24 cellular contexts compared by ENCODE assay signal in the genomic region with DNA sequence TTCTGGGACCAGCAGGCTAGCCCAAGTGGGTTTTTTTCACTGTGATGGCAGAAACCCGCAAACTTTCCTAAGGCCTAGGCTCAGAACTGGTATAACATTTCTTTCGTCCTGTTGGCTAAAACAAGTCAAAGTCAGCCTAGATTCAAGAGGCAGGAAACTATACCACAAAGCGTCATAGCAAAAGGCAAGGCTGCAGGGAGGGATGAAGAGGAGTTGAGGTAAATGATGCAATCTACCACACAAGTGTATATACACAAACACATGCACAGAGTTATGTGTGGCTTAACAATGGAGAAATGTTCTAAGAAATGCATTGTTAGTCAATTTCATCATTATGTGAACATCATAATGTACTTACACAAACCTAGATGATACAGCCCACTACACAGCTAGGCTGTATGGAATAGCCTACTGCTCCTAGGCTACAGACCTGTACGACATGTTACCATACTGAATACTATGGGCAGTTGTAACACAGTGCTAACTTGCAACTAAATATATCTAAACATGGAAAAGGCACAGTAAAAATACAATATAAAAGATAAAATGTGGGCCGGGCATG.
DNase-seq lines count a peak whose midpoint lies in the region; ATAC-seq and TF ChIP-seq lines count a peak whose summit lies in the region.
"Had no signal": no experiment of that assay in that cellular context is flagged by ENCODE, and none has a peak within 500 bp of the region (broad histone marks: within the 10 kb centered on the region; RNA-seq: fewer than 3 reads in every experiment).

No MANE protein-coding gene starts in this region.

- CTCF ChIA-PET in activated CD8-positive, alpha-beta memory T cell treated with anti-CD3 and anti-CD28 coated beads, Interleukin-2, amount 10 ng/mL, durations not matched to agents 7 days and 5 days (lab: Charles Lee), result no interaction called here

- no peaks in the 10 kb centered on the region for H3K36me3 ChIP-seq in Peyer's patch
- H3K36me3 ChIP-seq: thyroid gland had no signal

- no peaks in the 10 kb centered on the region for H3K4me1 ChIP-seq in Peyer's patch
- H3K4me1 ChIP-seq: thyroid gland had no signal

- peak; percentile 53 for DNase-seq in activated CD8-positive, alpha-beta memory T cell treated with anti-CD3 and anti-CD28 coated beads, Interleukin-2, amount 10 ng/mL, durations not matched to agents 7 days and 5 days
- no peak for DNase-seq in activated CD8-positive, alpha-beta memory T cell treated with anti-CD3 and anti-CD28 coated beads for 24 hours
- peak; percentile 11 for DNase-seq in NB4 (ENCODE audit: low read depth)
- no peak for DNase-seq in activated naive CD8-positive, alpha-beta T cell treated with anti-CD3 and anti-CD28 coated beads for 36 hours
- no peak for DNase-seq in stimulated activated naive CD8-positive, alpha-beta T cell treated with anti-CD3 and anti-CD28 coated beads, Interleukin-15, Interleukin-2, amounts not matched to agents 100 U/mL and 50 U/mL, for 24 hours
- no peak for DNase-seq in SHP77 (lab: John Stamatoyannopoulos, UW)
- DNase-seq in Peyer's patch, result no peak
- DNase-seq: activated gamma-delta T cell; amygdala; CD8-positive, alpha-beta memory T cell; DMS153; effector CD4-positive, alpha-beta T cell; naive B cell; NCI-H1092 treated with DMSO at 0.1 percent for 48 hours; NCI-H2029; NCI-H2227 treated with DMSO at 0.1 percent for 48 hours; NCI-H526 treated with DMSO at 0.1 percent for 48 hours; SK-N-SH; thyroid gland had no signal

- TF ChIP-seq POLR2A in NB4 (IDR thresholded peaks at IDR 0.05; ENCODE audit: extremely low read depth, insufficient read length) (no peak), Peyer's patch (IDR thresholded peaks at IDR 0.05) (no peak)

- peak overlapping the region; percentile 78 for H3K27ac Mint-ChIP-seq in activated CD8-positive, alpha-beta memory T cell treated with anti-CD3 and anti-CD28 coated beads, Interleukin-2, amount 10 ng/mL, durations not matched to agents 7 days and 5 days
- H3K27ac Mint-ChIP-seq in activated naive CD8-positive, alpha-beta T cell treated with anti-CD3 and anti-CD28 coated beads for 36 hours, result peak overlapping the region; percentile 56
- H3K27ac Mint-ChIP-seq: B cell; mesothelial cell of epicardium; stimulated activated naive CD8-positive, alpha-beta T cell treated with anti-CD3 and anti-CD28 coated beads, Interleukin-15, Interleukin-2, amounts not matched to agents 100 ng/mL and 50 ng/mL, for 24 hours had no signal

- H3K27me3 ChIP-seq in Peyer's patch, result no peaks in the 10 kb centered on the region
- H3K27me3 ChIP-seq: thyroid gland had no signal

- H3K4me1 Mint-ChIP-seq in activated CD8-positive, alpha-beta memory T cell treated with anti-CD3 and anti-CD28 coated beads, Interleukin-2, amount 10 ng/mL, durations not matched to agents 7 days and 5 days, result peaks cover 8% of the 10 kb centered on the region
- H3K4me1 Mint-ChIP-seq in activated naive CD8-positive, alpha-beta T cell treated with anti-CD3 and anti-CD28 coated beads for 36 hours, result no peaks in the 10 kb centered on the region
- H3K4me1 Mint-ChIP-seq: B cell; CD8-positive, alpha-beta memory T cell; naive B cell had no signal

- no peaks in the 10 kb centered on the region for H3K9me3 ChIP-seq in Peyer's patch
- H3K9me3 ChIP-seq: SK-N-SH, thyroid gland had no signal

- ATAC-seq in activated CD8-positive, alpha-beta memory T cell treated with anti-CD3 and anti-CD28 coated beads, Interleukin-2, amount 10 ng/mL, durations not matched to agents 7 days and 5 days, result peak; percentile 91
- ATAC-seq in stimulated activated naive CD8-positive, alpha-beta T cell treated with anti-CD3 and anti-CD28 coated beads, Interleukin-15, Interleukin-2, amounts not matched to agents 100 U/mL and 50 U/mL, for 24 hours, result peak; percentile 49
- no peak for ATAC-seq in GM18861 (IDR thresholded peaks at IDR 0.05; ENCODE audit: unreplicated experiment)

- no peak overlapping the region for H3K4me3 Mint-ChIP-seq in activated CD8-positive, alpha-beta memory T cell treated with anti-CD3 and anti-CD28 coated beads, Interleukin-2, amount 10 ng/mL, durations not matched to agents 7 days and 5 days
- H3K4me3 Mint-ChIP-seq in activated naive CD8-positive, alpha-beta T cell treated with anti-CD3 and anti-CD28 coated beads for 36 hours, result no peak overlapping the region
- H3K4me3 Mint-ChIP-seq: B cell; CD8-positive, alpha-beta memory T cell; mesothelial cell of epicardium; stimulated activated naive CD8-positive, alpha-beta T cell treated with anti-CD3 and anti-CD28 coated beads, Interleukin-15, Interleukin-2, amounts not matched to agents 100 ng/mL and 50 ng/mL, for 24 hours had no signal

- no peaks in the 10 kb centered on the region for H3K9me3 Mint-ChIP-seq in activated CD8-positive, alpha-beta memory T cell treated with anti-CD3 and anti-CD28 coated beads, Interleukin-2, amount 10 ng/mL, durations not matched to agents 7 days and 5 days (ENCODE audit: low read depth)
- no peaks in the 10 kb centered on the region for H3K9me3 Mint-ChIP-seq in activated naive CD8-positive, alpha-beta T cell treated with anti-CD3 and anti-CD28 coated beads for 36 hours
- H3K9me3 Mint-ChIP-seq: CD8-positive, alpha-beta memory T cell; naive B cell; stimulated activated naive CD8-positive, alpha-beta T cell treated with anti-CD3 and anti-CD28 coated beads, Interleukin-15, Interleukin-2, amounts not matched to agents 100 ng/mL and 50 ng/mL, for 24 hours had no signal

- no peaks in the 10 kb centered on the region for H3K27me3 Mint-ChIP-seq in activated CD8-positive, alpha-beta memory T cell treated with anti-CD3 and anti-CD28 coated beads, Interleukin-2, amount 10 ng/mL, durations not matched to agents 7 days and 5 days
- no peaks in the 10 kb centered on the region for H3K27me3 Mint-ChIP-seq in activated naive CD8-positive, alpha-beta T cell treated with anti-CD3 and anti-CD28 coated beads for 36 hours
- H3K27me3 Mint-ChIP-seq: B cell; naive B cell; stimulated activated naive CD8-positive, alpha-beta T cell treated with anti-CD3 and anti-CD28 coated beads, Interleukin-15, Interleukin-2, amounts not matched to agents 100 ng/mL and 50 ng/mL, for 24 hours had no signal

- TF ChIP-seq CTCF in NB4 (IDR thresholded peaks at IDR 0.05; ENCODE audit: low read depth, low read length) (no peak), Peyer's patch (IDR thresholded peaks at IDR 0.05) (no peak)

- H3K36me3 Mint-ChIP-seq in activated CD8-positive, alpha-beta memory T cell treated with anti-CD3 and anti-CD28 coated beads, Interleukin-2, amount 10 ng/mL, durations not matched to agents 7 days and 5 days, result peaks cover 2% of the 10 kb centered on the region
- no peaks in the 10 kb centered on the region for H3K36me3 Mint-ChIP-seq in activated naive CD8-positive, alpha-beta T cell treated with anti-CD3 and anti-CD28 coated beads for 36 hours
- H3K36me3 Mint-ChIP-seq: CD8-positive, alpha-beta memory T cell; mesothelial cell of epicardium; naive B cell had no signal

- H3K4me3 ChIP-seq in NB4 (ENCODE audit: low read depth, low read length) (no peak overlapping the region), Peyer's patch (no peak overlapping the region)
- H3K4me3 ChIP-seq: thyroid gland had no signal

- H3K27ac ChIP-seq in Peyer's patch, result no peak overlapping the region
- H3K27ac ChIP-seq: HL-60, thyroid gland had no signal

Comparison
In these comparisons a context has a peak if more than half of its experiments do, and no peak if none do; other contexts are left out.
1. DNase-seq: peak in activated CD8-positive, alpha-beta memory T cell treated with anti-CD3 and anti-CD28 coated beads, Interleukin-2, amount 10 ng/mL, durations not matched to agents 7 days and 5 days (single experiment) and NB4 (single experiment); none in activated CD8-positive, alpha-beta memory T cell treated with anti-CD3 and anti-CD28 coated beads for 24 hours (single experiment), activated naive CD8-positive, alpha-beta T cell treated with anti-CD3 and anti-CD28 coated beads for 36 hours (single experiment), stimulated activated naive CD8-positive, alpha-beta T cell treated with anti-CD3 and anti-CD28 coated beads, Interleukin-15, Interleukin-2, amounts not matched to agents 100 U/mL and 50 U/mL, for 24 hours (single experiment), SHP77 (0 of 2) and Peyer's patch (0 of 3).